In the genomic region with DNA sequence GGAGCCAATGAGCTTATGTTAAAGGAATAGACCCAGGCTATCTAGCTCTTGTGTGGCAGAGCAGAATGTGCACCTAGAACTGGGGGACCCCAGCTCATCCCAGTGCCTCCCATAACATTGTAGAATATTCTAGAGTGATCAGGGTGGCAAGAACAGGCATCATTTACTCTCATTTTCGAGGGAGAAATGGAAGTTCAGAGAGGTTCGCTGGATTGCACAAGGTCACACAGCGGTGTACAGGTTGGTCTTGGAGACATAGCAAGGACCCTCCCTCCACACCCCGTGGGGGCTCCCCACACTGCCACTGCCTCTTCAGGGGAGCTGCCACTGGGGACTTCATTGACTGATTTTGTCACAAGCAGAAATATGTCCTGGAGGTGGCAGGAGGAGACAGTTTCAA, we compare ENCODE assay signal across 9 cellular contexts. TPM values are rescaled to one million over a fixed set of nuclear protein-coding genes. Genes with fewer than 3 reads are reported as not detected.
"Had no signal": no experiment of that assay in that cellular context is flagged by ENCODE, and none has a peak within 500 bp of the region (broad histone marks: within the 10 kb centered on the region; RNA-seq: fewer than 3 reads in every experiment).

No MANE protein-coding gene starts in this region.

- H3K36me3 ChIP-seq: HAP-1 had no signal

- H3K4me3 ChIP-seq: GM23248, HAP-1 had no signal

- ATAC-seq: HCT116 had no signal

- H3K4me3 Mint-ChIP-seq: IgD-negative memory B cell had no signal

- H3K27ac Mint-ChIP-seq: IgD-negative memory B cell had no signal

- H3K36me3 Mint-ChIP-seq: IgD-negative memory B cell had no signal

- H3K4me1 ChIP-seq: HAP-1 had no signal

- H2AFZ ChIP-seq: GM23248 had no signal

- DNase-seq: GM23248, GOT3, H7, KG1 had no signal

- H3K9me3 ChIP-seq: HAP-1 had no signal

- FAIRE-seq: HTR-8/SVneo had no signal

- H3K4me1 Mint-ChIP-seq: IgD-negative memory B cell had no signal

- H3K9ac ChIP-seq: GM23248 had no signal

- H3K27ac ChIP-seq: GM23248 had no signal

RNA-seq across cellular contexts. Expression of a gene that starts 8.9 kb away (rescaled TPM):
- polyA plus RNA-seq: IgD-negative memory B cell had no signal

RNA-seq across cellular contexts. Expression of a gene that starts 29.0 kb away (rescaled TPM):
- total RNA-seq: GM23248, H4 had no signal
- polyA plus RNA-seq: GM23248, IgD-negative memory B cell had no signal

RNA-seq across cellular contexts. Expression of a gene that starts 41.6 kb away (rescaled TPM):
- total RNA-seq: GM23248, H4, H7 had no signal
- polyA plus RNA-seq: GM23248, IgD-negative memory B cell had no signal
